Comparison of ENCODE assay signal across 1 cellular context in the genomic region with DNA sequence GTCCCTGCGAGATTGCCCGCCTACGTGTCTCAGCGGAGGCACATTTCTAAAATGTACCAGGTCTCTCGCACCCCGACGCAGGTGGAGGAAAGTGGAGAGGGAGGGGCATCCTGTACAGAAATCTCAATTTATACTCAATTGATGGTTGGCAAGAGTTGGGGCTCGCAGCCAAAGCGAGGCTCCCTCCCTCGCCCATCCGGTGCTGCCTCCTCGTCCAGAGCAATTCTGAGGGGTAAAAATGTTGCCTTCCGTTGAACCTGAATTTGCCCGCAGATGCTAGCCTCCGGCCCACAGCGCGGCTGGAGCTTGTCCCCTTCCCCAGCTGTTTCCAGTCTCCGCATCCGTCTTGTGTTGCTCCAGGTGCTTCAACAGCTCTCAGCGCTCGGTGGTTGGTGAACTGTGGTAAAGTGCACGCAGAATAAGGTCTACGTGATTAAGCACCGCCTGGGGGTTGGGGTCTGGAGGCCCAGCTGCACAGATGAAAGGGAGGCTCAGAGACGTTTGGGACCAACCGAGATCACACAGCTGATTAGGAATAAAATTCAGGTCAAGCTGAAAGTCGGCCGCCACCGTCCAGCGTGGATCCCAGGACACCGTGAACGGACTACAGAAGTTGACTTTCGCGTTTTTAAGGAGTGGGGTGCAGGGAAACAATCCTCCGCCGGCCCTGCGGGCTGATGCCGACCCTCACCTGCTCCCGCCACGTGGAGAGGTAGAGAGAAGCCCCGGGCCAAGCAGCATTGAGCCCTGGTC.
TF ChIP-seq lines count a peak whose summit lies in the region.

No MANE protein-coding gene starts in this region.

TF ChIP-seq in HEK293, 187 proteins besides CTCF, POLR2A, EP300 and RAD21 (continued from another document):
- TF ChIP-seq, protein P1, sequence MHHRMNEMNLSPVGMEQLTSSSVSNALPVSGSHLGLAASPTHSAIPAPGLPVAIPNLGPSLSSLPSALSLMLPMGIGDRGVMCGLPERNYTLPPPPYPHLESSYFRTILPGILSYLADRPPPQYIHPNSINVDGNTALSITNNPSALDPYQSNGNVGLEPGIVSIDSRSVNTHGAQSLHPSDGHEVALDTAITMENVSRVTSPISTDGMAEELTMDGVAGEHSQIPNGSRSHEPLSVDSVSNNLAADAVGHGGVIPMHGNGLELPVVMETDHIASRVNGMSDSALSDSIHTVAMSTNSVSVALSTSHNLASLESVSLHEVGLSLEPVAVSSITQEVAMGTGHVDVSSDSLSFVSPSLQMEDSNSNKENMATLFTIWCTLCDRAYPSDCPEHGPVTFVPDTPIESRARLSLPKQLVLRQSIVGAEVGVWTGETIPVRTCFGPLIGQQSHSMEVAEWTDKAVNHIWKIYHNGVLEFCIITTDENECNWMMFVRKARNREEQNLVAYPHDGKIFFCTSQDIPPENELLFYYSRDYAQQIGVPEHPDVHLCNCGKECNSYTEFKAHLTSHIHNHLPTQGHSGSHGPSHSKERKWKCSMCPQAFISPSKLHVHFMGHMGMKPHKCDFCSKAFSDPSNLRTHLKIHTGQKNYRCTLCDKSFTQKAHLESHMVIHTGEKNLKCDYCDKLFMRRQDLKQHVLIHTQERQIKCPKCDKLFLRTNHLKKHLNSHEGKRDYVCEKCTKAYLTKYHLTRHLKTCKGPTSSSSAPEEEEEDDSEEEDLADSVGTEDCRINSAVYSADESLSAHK (tag by site-specific recombination; IDR thresholded peaks at IDR 0.05): peak; percentile 11; the same call in 1 of the 2 replicates
- TF ChIP-seq ZNF585B (tag by site-specific recombination; IDR thresholded peaks at IDR 0.05) (no peak), ZFP37 (tag by site-specific recombination; IDR thresholded peaks at IDR 0.05) (no peak), ZNF600 (tag by site-specific recombination; IDR thresholded peaks at IDR 0.05) (peak; percentile 59), ZNF266 (tag by site-specific recombination; IDR thresholded peaks at IDR 0.05; ENCODE audit: low read depth) (no peak), ZNF707 (tag by site-specific recombination; IDR thresholded peaks at IDR 0.05) (no peak), ZBTB17 (tag by site-specific recombination; IDR thresholded peaks at IDR 0.05) (peak; percentile 70; the same call in 1 of the 2 replicates), SP2 (tag by site-specific recombination; IDR thresholded peaks at IDR 0.05) (peak; percentile 49), ZEB2 (tag by site-specific recombination; IDR thresholded peaks at IDR 0.05) (peak; percentile 80), ZNF366 (tag by site-specific recombination; conservative IDR thresholded peaks at IDR 0.05) (peak; percentile 68), ZBTB48 (tag by site-specific recombination; IDR thresholded peaks at IDR 0.05) (peak; percentile 33; the same call in 1 of the 2 replicates), ZNF624 (tag by site-specific recombination; IDR thresholded peaks at IDR 0.05) (no peak), ZBTB21 (tag by site-specific recombination; IDR thresholded peaks at IDR 0.05) (0 out of 2 replicates have a peak, but pooled peaks have one; percentile 2)
- TF ChIP-seq, protein P2, sequence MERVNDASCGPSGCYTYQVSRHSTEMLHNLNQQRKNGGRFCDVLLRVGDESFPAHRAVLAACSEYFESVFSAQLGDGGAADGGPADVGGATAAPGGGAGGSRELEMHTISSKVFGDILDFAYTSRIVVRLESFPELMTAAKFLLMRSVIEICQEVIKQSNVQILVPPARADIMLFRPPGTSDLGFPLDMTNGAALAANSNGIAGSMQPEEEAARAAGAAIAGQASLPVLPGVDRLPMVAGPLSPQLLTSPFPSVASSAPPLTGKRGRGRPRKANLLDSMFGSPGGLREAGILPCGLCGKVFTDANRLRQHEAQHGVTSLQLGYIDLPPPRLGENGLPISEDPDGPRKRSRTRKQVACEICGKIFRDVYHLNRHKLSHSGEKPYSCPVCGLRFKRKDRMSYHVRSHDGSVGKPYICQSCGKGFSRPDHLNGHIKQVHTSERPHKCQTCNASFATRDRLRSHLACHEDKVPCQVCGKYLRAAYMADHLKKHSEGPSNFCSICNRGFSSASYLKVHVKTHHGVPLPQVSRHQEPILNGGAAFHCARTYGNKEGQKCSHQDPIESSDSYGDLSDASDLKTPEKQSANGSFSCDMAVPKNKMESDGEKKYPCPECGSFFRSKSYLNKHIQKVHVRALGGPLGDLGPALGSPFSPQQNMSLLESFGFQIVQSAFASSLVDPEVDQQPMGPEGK (tag by site-specific recombination; IDR thresholded peaks at IDR 0.05): peak; percentile 34
- TF ChIP-seq, protein P3, sequence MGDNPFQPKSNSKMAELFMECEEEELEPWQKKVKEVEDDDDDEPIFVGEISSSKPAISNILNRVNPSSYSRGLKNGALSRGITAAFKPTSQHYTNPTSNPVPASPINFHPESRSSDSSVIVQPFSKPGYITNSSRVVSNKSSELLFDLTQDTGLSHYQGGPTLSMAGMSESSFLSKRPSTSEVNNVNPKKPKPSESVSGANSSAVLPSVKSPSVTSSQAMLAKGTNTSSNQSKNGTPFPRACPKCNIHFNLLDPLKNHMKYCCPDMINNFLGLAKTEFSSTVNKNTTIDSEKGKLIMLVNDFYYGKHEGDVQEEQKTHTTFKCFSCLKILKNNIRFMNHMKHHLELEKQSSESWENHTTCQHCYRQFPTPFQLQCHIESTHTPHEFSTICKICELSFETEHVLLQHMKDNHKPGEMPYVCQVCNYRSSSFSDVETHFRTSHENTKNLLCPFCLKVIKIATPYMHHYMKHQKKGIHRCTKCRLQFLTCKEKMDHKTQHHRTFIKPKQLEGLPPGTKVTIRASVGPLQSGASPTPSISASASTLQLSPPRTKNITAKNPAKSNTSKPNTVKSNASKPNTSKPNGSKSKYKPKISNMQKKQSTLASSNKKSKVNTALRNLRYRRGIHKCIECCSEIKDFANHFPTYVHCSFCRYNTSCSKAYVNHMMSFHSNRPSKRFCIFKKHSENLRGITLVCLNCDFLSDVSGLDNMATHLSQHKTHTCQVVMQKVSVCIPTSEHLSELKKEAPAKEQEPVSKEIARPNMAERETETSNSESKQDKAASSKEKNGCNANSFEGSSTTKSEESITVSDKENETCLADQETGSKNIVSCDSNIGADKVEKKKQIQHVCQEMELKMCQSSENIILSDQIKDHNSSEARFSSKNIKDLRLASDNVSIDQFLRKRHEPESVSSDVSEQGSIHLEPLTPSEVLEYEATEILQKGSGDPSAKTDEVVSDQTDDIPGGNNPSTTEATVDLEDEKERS (tag by site-specific recombination; IDR thresholded peaks at IDR 0.05): 0 out of 2 replicates have a peak, but pooled peaks have one; percentile 21
- TF ChIP-seq, protein P4, sequence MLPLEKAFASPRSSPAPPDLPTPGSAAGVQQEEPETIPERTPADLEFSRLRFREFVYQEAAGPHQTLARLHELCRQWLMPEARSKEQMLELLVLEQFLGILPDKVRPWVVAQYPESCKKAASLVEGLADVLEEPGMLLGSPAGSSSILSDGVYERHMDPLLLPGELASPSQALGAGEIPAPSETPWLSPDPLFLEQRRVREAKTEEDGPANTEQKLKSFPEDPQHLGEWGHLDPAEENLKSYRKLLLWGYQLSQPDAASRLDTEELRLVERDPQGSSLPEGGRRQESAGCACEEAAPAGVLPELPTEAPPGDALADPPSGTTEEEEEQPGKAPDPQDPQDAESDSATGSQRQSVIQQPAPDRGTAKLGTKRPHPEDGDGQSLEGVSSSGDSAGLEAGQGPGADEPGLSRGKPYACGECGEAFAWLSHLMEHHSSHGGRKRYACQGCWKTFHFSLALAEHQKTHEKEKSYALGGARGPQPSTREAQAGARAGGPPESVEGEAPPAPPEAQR (tag by site-specific recombination; IDR thresholded peaks at IDR 0.05): no peak
- TF ChIP-seq, protein P5, sequence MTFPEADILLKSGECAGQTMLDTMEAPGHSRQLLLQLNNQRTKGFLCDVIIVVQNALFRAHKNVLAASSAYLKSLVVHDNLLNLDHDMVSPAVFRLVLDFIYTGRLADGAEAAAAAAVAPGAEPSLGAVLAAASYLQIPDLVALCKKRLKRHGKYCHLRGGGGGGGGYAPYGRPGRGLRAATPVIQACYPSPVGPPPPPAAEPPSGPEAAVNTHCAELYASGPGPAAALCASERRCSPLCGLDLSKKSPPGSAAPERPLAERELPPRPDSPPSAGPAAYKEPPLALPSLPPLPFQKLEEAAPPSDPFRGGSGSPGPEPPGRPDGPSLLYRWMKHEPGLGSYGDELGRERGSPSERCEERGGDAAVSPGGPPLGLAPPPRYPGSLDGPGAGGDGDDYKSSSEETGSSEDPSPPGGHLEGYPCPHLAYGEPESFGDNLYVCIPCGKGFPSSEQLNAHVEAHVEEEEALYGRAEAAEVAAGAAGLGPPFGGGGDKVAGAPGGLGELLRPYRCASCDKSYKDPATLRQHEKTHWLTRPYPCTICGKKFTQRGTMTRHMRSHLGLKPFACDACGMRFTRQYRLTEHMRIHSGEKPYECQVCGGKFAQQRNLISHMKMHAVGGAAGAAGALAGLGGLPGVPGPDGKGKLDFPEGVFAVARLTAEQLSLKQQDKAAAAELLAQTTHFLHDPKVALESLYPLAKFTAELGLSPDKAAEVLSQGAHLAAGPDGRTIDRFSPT (tag by site-specific recombination; IDR thresholded peaks at IDR 0.05): peak; percentile 92
- TF ChIP-seq, protein P6, sequence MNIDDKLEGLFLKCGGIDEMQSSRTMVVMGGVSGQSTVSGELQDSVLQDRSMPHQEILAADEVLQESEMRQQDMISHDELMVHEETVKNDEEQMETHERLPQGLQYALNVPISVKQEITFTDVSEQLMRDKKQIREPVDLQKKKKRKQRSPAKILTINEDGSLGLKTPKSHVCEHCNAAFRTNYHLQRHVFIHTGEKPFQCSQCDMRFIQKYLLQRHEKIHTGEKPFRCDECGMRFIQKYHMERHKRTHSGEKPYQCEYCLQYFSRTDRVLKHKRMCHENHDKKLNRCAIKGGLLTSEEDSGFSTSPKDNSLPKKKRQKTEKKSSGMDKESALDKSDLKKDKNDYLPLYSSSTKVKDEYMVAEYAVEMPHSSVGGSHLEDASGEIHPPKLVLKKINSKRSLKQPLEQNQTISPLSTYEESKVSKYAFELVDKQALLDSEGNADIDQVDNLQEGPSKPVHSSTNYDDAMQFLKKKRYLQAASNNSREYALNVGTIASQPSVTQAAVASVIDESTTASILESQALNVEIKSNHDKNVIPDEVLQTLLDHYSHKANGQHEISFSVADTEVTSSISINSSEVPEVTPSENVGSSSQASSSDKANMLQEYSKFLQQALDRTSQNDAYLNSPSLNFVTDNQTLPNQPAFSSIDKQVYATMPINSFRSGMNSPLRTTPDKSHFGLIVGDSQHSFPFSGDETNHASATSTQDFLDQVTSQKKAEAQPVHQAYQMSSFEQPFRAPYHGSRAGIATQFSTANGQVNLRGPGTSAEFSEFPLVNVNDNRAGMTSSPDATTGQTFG (tag by site-specific recombination; IDR thresholded peaks at IDR 0.05; ENCODE audit: borderline replicate concordance): no peak
- TF ChIP-seq, protein P7, sequence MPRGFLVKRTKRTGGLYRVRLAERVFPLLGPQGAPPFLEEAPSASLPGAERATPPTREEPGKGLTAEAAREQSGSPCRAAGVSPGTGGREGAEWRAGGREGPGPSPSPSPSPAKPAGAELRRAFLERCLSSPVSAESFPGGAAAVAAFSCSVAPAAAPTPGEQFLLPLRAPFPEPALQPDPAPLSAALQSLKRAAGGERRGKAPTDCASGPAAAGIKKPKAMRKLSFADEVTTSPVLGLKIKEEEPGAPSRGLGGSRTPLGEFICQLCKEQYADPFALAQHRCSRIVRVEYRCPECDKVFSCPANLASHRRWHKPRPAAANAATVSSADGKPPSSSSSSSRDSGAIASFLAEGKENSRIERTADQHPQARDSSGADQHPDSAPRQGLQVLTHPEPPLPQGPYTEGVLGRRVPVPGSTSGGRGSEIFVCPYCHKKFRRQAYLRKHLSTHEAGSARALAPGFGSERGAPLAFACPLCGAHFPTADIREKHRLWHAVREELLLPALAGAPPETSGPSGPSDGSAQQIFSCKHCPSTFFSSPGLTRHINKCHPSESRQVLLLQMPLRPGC (tag by site-specific recombination; IDR thresholded peaks at IDR 0.05): no peak
- TF ChIP-seq, protein P8, sequence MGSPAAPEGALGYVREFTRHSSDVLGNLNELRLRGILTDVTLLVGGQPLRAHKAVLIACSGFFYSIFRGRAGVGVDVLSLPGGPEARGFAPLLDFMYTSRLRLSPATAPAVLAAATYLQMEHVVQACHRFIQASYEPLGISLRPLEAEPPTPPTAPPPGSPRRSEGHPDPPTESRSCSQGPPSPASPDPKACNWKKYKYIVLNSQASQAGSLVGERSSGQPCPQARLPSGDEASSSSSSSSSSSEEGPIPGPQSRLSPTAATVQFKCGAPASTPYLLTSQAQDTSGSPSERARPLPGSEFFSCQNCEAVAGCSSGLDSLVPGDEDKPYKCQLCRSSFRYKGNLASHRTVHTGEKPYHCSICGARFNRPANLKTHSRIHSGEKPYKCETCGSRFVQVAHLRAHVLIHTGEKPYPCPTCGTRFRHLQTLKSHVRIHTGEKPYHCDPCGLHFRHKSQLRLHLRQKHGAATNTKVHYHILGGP (tag by site-specific recombination; IDR thresholded peaks at IDR 0.05): no peak
- TF ChIP-seq, protein P9, sequence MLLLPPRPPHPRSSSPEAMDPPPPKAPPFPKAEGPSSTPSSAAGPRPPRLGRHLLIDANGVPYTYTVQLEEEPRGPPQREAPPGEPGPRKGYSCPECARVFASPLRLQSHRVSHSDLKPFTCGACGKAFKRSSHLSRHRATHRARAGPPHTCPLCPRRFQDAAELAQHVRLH (tag by site-specific recombination; IDR thresholded peaks at IDR 0.05): 0 out of 2 replicates have a peak, but pooled peaks have one; percentile 50
TF ChIP-seq in HEK293: peak in this region for 19.
